ENCODE assay signal across 11 cellular contexts in genomic region chr12:112182499-112182898, GRCh38. TPM values are rescaled to one million over a fixed set of nuclear protein-coding genes. Genes with fewer than 3 reads are reported as not detected.
DNase-seq lines count a peak whose midpoint lies in the region; TF ChIP-seq lines count a peak whose summit lies in the region.
"Had no signal": no experiment of that assay in that cellular context is flagged by ENCODE, and none has a peak within 500 bp of the region (broad histone marks: within the 10 kb centered on the region; RNA-seq: fewer than 3 reads in every experiment).

No MANE protein-coding gene starts in this region.

- H3K4me1 Mint-ChIP-seq in immature natural killer cell = no peaks in the 10 kb centered on the region

- H3K9me3 Mint-ChIP-seq in immature natural killer cell = no peaks in the 10 kb centered on the region

- peaks cover 0 to 7% (median 0%) of the 10 kb centered on the region in 3 donors for H3K27me3 Mint-ChIP-seq in immature natural killer cell (ENCODE audit: low read depth in 3 of 3)

- in situ Hi-C loops in brain microvascular endothelial cell (cut with HindIII; ENCODE audit: low pct_ligation_motif_present, low sequenced_read_pairs) = no loop called here

- peaks cover 22% of the 10 kb centered on the region for H3K36me3 ChIP-seq in brain microvascular endothelial cell (replicated peaks)

- TF ChIP-seq CTCF in brain microvascular endothelial cell (IDR thresholded peaks at IDR 0.05; ENCODE audit: low read depth, low read length, missing control alignments) = no peak

- no peak overlapping the region for H3K4me3 Mint-ChIP-seq in immature natural killer cell

- H3K36me3 Mint-ChIP-seq in immature natural killer cell = peaks cover 4 to 11% (median 8%) of the 10 kb centered on the region in 3 donors

- no peak overlapping the region for H3K27ac Mint-ChIP-seq in immature natural killer cell

- H3K27ac ChIP-seq in angular gyrus (ENCODE audit: low read depth, low read length) = peak overlapping the region; percentile 79
- peak overlapping the region; percentile 97 for H3K27ac ChIP-seq in substantia nigra (ENCODE audit: low read depth, low read length, poor library complexity, severe bottlenecking)
- H3K27ac ChIP-seq in brain microvascular endothelial cell = no peak overlapping the region

- DNase-seq in NCI-H1092 treated with DMSO at 0.1 percent for 48 hours (lab: John Stamatoyannopoulos, UW) = peak; percentile 54
- DNase-seq in NCI-H1092 (lab: John Stamatoyannopoulos, UW) = no peak
- DNase-seq in iris pigment epithelial cell (ENCODE audit: low read depth) = peak; percentile 40
- DNase-seq in substantia nigra (lab: John Stamatoyannopoulos, UW) = peak; percentile 19 to 94 (median 86)
- DNase-seq in mucosa of gallbladder (ENCODE audit: low spot score) = no peak
- DNase-seq in immature natural killer cell = no peak
- DNase-seq in brain microvascular endothelial cell = no peak
- DNase-seq: DMS153, NCI-H1436, T1000 had no signal

- H3K27me3 ChIP-seq in brain microvascular endothelial cell (replicated peaks) = no peaks in the 10 kb centered on the region

- H3K4me3 ChIP-seq in brain microvascular endothelial cell (ENCODE audit: low read depth, low read length) = no peak overlapping the region

RNA-seq across cellular contexts. Expression of gene TRAFD1, which starts 57.1 kb away (rescaled TPM):
- total RNA-seq in mucosa of gallbladder = 28.1 TPM
- polyA plus RNA-seq in immature natural killer cell = 10 to 100 TPM; 46.2 to 84.6 (median 79.5) TPM

Comparison
In these comparisons a context has a peak if more than half of its experiments do, and no peak if none do; other contexts are left out.
1. DNase-seq: peak in NCI-H1092 treated with DMSO at 0.1 percent for 48 hours (single experiment), iris pigment epithelial cell (single experiment) and substantia nigra (49 of 49); none in NCI-H1092 (single experiment), mucosa of gallbladder (single experiment), immature natural killer cell (0 of 3) and brain microvascular endothelial cell (single experiment).